ENCODE assay signal across 35 cellular contexts in genomic region chrX:23621621-23622265, GRCh38.
"Had no signal": no experiment of that assay in that cellular context is flagged by ENCODE, and none has a peak within 500 bp of the region (broad histone marks: within the 10 kb centered on the region; RNA-seq: fewer than 3 reads in every experiment).

No MANE protein-coding gene starts in this region.

- H3K27me3 ChIP-seq: MG63 had no signal

- H3K4me2 ChIP-seq: KMS-11 had no signal

- H3K36me3 ChIP-seq: MG63 had no signal

- DNase-seq: Karpas-422, Kasumi-1, MG63, MM.1S, MV-4-11, NCI-H1048, NCI-H1092, NCI-H1092 treated with DMSO at 0.1 percent for 48 hours, NCI-H1105, NCI-H1105 treated with DMSO at 0.1 percent for 48 hours, NCI-H1417, NCI-H1417 treated with DMSO at 0.1 percent for 48 hours, NCI-H1436, NCI-H1436 treated with DMSO at 0.1 percent for 48 hours, NCI-H146, NCI-H1694, NCI-H1694 treated with DMSO at 0.1 percent for 48 hours, NCI-H187, NCI-H187 treated with DMSO at 0.1 percent for 48 hours, NCI-H1930, NCI-H2029, NCI-H2029 treated with DMSO at 0.1 percent for 48 hours, NCI-H2081, NCI-H2081 treated with DMSO at 0.1 percent for 48 hours, NCI-H2107, NCI-H2171, NCI-H2171 treated with DMSO at 0.1 percent for 48 hours, NCI-H2227 treated with DMSO at 0.1 percent for 48 hours, NCI-H226, NCI-H345, NCI-H446, NCI-H446 treated with DMSO at 0.1 percent for 48 hours, NCI-H510A, NCI-H510A treated with DMSO at 0.1 percent for 48 hours had no signal

- H3K4me3 ChIP-seq: MG63 had no signal

- H3K27ac ChIP-seq: KMS-11 had no signal

- H3K9ac ChIP-seq: KMS-11 had no signal

- H3K9me3 ChIP-seq: MG63 had no signal
